ENCODE assay signal across 23 cellular contexts in genomic region chr2:159936471-159936870, GRCh38. TPM values are rescaled to one million over a fixed set of nuclear protein-coding genes. Genes with fewer than 3 reads are reported as not detected.
DNase-seq lines count a peak whose midpoint lies in the region; ATAC-seq, FAIRE-seq and TF ChIP-seq lines count a peak whose summit lies in the region.
"Had no signal": no experiment of that assay in that cellular context is flagged by ENCODE, and none has a peak within 500 bp of the region (broad histone marks: within the 10 kb centered on the region; RNA-seq: fewer than 3 reads in every experiment).

No MANE protein-coding gene starts in this region.

- H3K36me3 ChIP-seq in K562 (ENCODE audit: control insufficient read depth, insufficient read depth, low read length) = no peaks in the 10 kb centered on the region
- H3K36me3 ChIP-seq: adrenal gland, lower lobe of right lung, SJSA1 had no signal

- FAIRE-seq in K562 (lab: Jason Lieb, UNC) = peak; percentile 48
- FAIRE-seq: endometrium, HTR-8/SVneo, urothelium cell line had no signal

- 12% methylated on average over 4 of the region's 4 CpGs for WGBS in K562 (ENCODE audit: insufficient coverage, low coverage, missing lambda C conversion rate)

- POLR2A ChIA-PET in K562 (lab: Yijun Ruan, JAX) = no interaction called here

- H4K20me1 ChIP-seq in K562 (replicated peaks; ENCODE audit: control insufficient read depth, insufficient read depth, low read length) = no peaks in the 10 kb centered on the region

- peak; percentile 21 for DNase-seq in stimulated activated CD4-positive, alpha-beta T cell treated with anti-CD3 and anti-CD28 coated beads, Interleukin-15, amount 100 ng/mL, for 24 hours
- no peak for DNase-seq in stimulated activated CD4-positive, alpha-beta T cell treated with anti-CD3 and anti-CD28 coated beads, Interleukin-4, amount 100 ng/mL, for 4 hours
- DNase-seq in M059J (ENCODE audit: low read depth) = peak; percentile 6
- peak; percentile 35 to 50 (median 38) for DNase-seq in K562 (ENCODE audit: extremely low read depth in 1 of 4, low spot score in 3 of 4)
- no peak for DNase-seq in DMS153 treated with DMSO at 0.1 percent for 48 hours (lab: John Stamatoyannopoulos, UW; ENCODE audit: unreplicated experiment)
- DNase-seq in 8988T = no peak
- DNase-seq in foreskin keratinocyte = no peak
- DNase-seq in HuH-7 (ENCODE audit: low spot score) = no peak
- DNase-seq: activated CD8-positive, alpha-beta memory T cell treated with anti-CD3 and anti-CD28 coated beads for 24 hours; adrenal gland; AML-193; DMS79; GOT3; lower lobe of right lung; naive thymus-derived CD4-positive, alpha-beta T cell; NCI-H1092 treated with DMSO at 0.1 percent for 48 hours; posterior cingulate gyrus; stimulated activated naive CD8-positive, alpha-beta T cell treated with anti-CD3 and anti-CD28 coated beads, Interleukin-15, amount 100 ng/mL, for 72 hours had no signal

- H2AFZ ChIP-seq in K562 (ENCODE audit: low read depth, low read length) = peak overlapping the region; percentile 41

- BruUV-seq in K562 (replicated peaks; lab: Mats Ljungman, UMichigan) = no TSS peak

- peak; percentile 74 for ATAC-seq in K562
- no peak for ATAC-seq in foreskin keratinocyte
- ATAC-seq: activated T-helper 17 cell treated with anti-CD3 and anti-CD28 coated beads, Interleukin-2, amount 50 U/mL, for 72 hours; lower lobe of right lung; naive thymus-derived CD4-positive, alpha-beta T cell; stimulated activated naive CD8-positive, alpha-beta T cell treated with anti-CD3 and anti-CD28 coated beads, Interleukin-15, amount 100 ng/mL, for 72 hours had no signal

- no peak overlapping the region for H3K27ac ChIP-seq in K562 (ENCODE audit: extremely low read depth, low read depth, low read length)
- no peak overlapping the region for H3K27ac ChIP-seq in foreskin keratinocyte
- H3K27ac ChIP-seq: adrenal gland, lower lobe of right lung, SJSA1 had no signal

- CTCF ChIA-PET in K562 (lab: Yijun Ruan, JAX; ENCODE audit: low intra/inter-chr PET ratio) = no interaction called here

- no peak overlapping the region for H3K4me3 ChIP-seq in K562
- H3K4me3 ChIP-seq: adrenal gland, lower lobe of right lung, SJSA1 had no signal

- no peak for TF ChIP-seq RAD21 in K562 (CRISPR knock-in tag; conservative IDR thresholded peaks at IDR 0.05 in 1 of 2, IDR thresholded peaks at IDR 0.05 in 1 of 2)

- in situ Hi-C loops in K562 (cut with MboI) = no loop called here

- H3K9me3 ChIP-seq in K562 (replicated peaks; ENCODE audit: control insufficient read depth, insufficient read depth, low read depth, low read length) = no peaks in the 10 kb centered on the region; the same call in 1 of the 2 replicates
- H3K9me3 ChIP-seq: adrenal gland, lower lobe of right lung, SJSA1 had no signal

- H3K4me1 ChIP-seq in K562 (replicated peaks in 1 of 2; ENCODE audit: control insufficient read depth in 2 of 2, insufficient read depth in 2 of 2, low read length in 2 of 2) (no peaks in the 10 kb centered on the region), foreskin keratinocyte (peaks cover 5% of the 10 kb centered on the region)
- H3K4me1 ChIP-seq: adrenal gland, SJSA1 had no signal

- intact Hi-C loops in K562 (cut with micrococcal nuclease) = no loop called here

- TF ChIP-seq POLR2A in K562 (conservative IDR thresholded peaks at IDR 0.05) = no peak

- H3K9me1 ChIP-seq in K562 (ENCODE audit: control insufficient read depth, insufficient read depth, low read length) = no peaks in the 10 kb centered on the region

- no peaks in the 10 kb centered on the region for H3K79me2 ChIP-seq in K562 (ENCODE audit: control insufficient read depth, insufficient read depth, low read length)

- H3K4me2 ChIP-seq in K562 (ENCODE audit: insufficient read depth, low read length) = no peak overlapping the region

- H3K27me3 ChIP-seq in K562 (ENCODE audit: control insufficient read depth in 2 of 2, insufficient read depth in 2 of 2, low read length in 2 of 2) = peaks cover 5% of the 10 kb centered on the region in 2 experiments; a peak in 3 of 5 replicates
- H3K27me3 ChIP-seq in foreskin keratinocyte = no peaks in the 10 kb centered on the region
- H3K27me3 ChIP-seq: adrenal gland, SJSA1 had no signal

- no peak overlapping the region for H3K9ac ChIP-seq in K562 (ENCODE audit: insufficient read depth in 1 of 2, low read depth in 2 of 2, low read length in 2 of 2)

- TF ChIP-seq CTCF in K562 (IDR thresholded peaks at IDR 0.05 in 2 of 3, conservative IDR thresholded peaks at IDR 0.05 in 1 of 3; ENCODE audit: insufficient read depth in 2 of 3, low read depth in 1 of 3, low read length in 3 of 3) (no peak), foreskin keratinocyte (conservative IDR thresholded peaks at IDR 0.05) (no peak)

- TF ChIP-seq EP300 in K562 (IDR thresholded peaks at IDR 0.05; ENCODE audit: low read length) = no peak

TF ChIP-seq in K562, 482 proteins besides CTCF, POLR2A, EP300 and RAD21 (continues in another document):
- no peak for TF ChIP-seq SAP30 (IDR thresholded peaks at IDR 0.05; ENCODE audit: borderline replicate concordance, insufficient read depth, low read depth, low read length, poor library complexity, severe bottlenecking)
- TF ChIP-seq CBFA2T2 (conservative IDR thresholded peaks at IDR 0.05) = peak; percentile 65
- TF ChIP-seq USF1 (CRISPR knock-in tag; IDR thresholded peaks at IDR 0.05) = peak; percentile 74
- no peak for TF ChIP-seq MTF1 (CRISPR knock-in tag; IDR thresholded peaks at IDR 0.05; ENCODE audit: borderline replicate concordance)
- no peak for TF ChIP-seq ARHGAP35 (IDR thresholded peaks at IDR 0.05; ENCODE audit: partially characterized antibody)
- TF ChIP-seq MTA3 (IDR thresholded peaks at IDR 0.05; ENCODE audit: borderline replicate concordance) = no peak
- no peak for TF ChIP-seq ZBTB34 (CRISPR knock-in tag; IDR thresholded peaks at IDR 0.05)

RNA-seq across cellular contexts. Expression of gene LY75, which starts 31.9 kb away (rescaled TPM):
- total RNA-seq in M059J (2014; rRNA removed; shearing (Covaris generic)) = 0.34 and 2.1 TPM in 2 replicates
- total RNA-seq in K562 (2011; cell fraction: chromatin; rRNA removed; ENCODE audit: low replicate concordance) = not detected in 2 replicates
- total RNA-seq in K562 (2011; cell fraction: nucleolus; rRNA removed) = not detected in 2 replicates
- total RNA-seq in K562 (2011; cell fraction: nucleoplasm; rRNA removed) = 0.29 TPM in 1 of 2 replicates, not detected in the other
- not detected in 2 replicates for total RNA-seq in K562 (2014; rRNA removed)
- not detected in 2 replicates for total RNA-seq in K562 (2014; rRNA removed; fragmentation: Illumina TruSeq; extraction: Trizol)
- total RNA-seq in K562 (2015; rRNA removed; fragmentation: Illumina TruSeq; extraction: Trizol) = not detected in 2 replicates
- total RNA-seq in K562 (2021) = 0.09 and 0.16 TPM in 2 replicates
- polyA plus RNA-seq in K562 (2011; rRNA removed) = 0.06 TPM in 1 of 2 replicates, not detected in the other
- not detected in 2 replicates for polyA plus RNA-seq in K562 (2011; cell fraction: cytosol; rRNA removed)
- polyA plus RNA-seq in K562 (2011; cell fraction: nucleus; rRNA removed) = not detected in 2 replicates
- 0.01 and 0.03 TPM in 2 replicates for polyA plus RNA-seq in K562 (2012)
- polyA plus RNA-seq in K562 (2014; fragmentation: Illumina TruSeq; extraction: Trizol) = not detected in 2 replicates
- under 1 TPM in 1 of 2 experiments, not detected in 1; 0.01 TPM for polyA plus RNA-seq in K562 (2014; fragmentation: Nextera tagmentation; extraction: Ambion mirVana)
- polyA plus RNA-seq in K562 (2014; rRNA removed) = not detected in 2 replicates
- not detected in 2 replicates for polyA minus RNA-seq in K562 (2011; rRNA and poly(A)+ RNA removed)
- not detected in 2 replicates for polyA minus RNA-seq in K562 (2011; cell fraction: cytosol; rRNA and poly(A)+ RNA removed)
- polyA minus RNA-seq in K562 (2011; cell fraction: nucleus; rRNA and poly(A)+ RNA removed) = not detected in 2 replicates
- 0.71 and 3.5 TPM in 2 replicates for total RNA-seq in foreskin keratinocyte
- polyA plus RNA-seq in foreskin keratinocyte = 0.31 and 0.79 TPM in 2 replicates
- total RNA-seq: SJSA1 had no signal

Comparison
In these comparisons a context has a peak if more than half of its experiments do, and no peak if none do; other contexts are left out.
1. DNase-seq: peak in stimulated activated CD4-positive, alpha-beta T cell treated with anti-CD3 and anti-CD28 coated beads, Interleukin-15, amount 100 ng/mL, for 24 hours (single experiment), M059J (single experiment) and K562 (4 of 4); none in stimulated activated CD4-positive, alpha-beta T cell treated with anti-CD3 and anti-CD28 coated beads, Interleukin-4, amount 100 ng/mL, for 4 hours (0 of 2), DMS153 treated with DMSO at 0.1 percent for 48 hours (single experiment), 8988T (single experiment), foreskin keratinocyte (0 of 2) and HuH-7 (single experiment).